In genomic region chr9:122940603-122941559, GRCh38 we compare ENCODE assay signal across 8 cellular contexts.
DNase-seq lines count a peak whose midpoint lies in the region; ATAC-seq and TF ChIP-seq lines count a peak whose summit lies in the region.

Gene RABGAP1, plus strand, starts transcription at chr9:122941020. Its CDS starts 16,040 bp downstream, at chr9:122957060.

- no peaks in the 10 kb centered on the region for H3K9me3 ChIP-seq in OCI-LY3 (ENCODE audit: insufficient read depth, low read length)

- DNase-seq in D341Med (ENCODE audit: low spot score), result peak; percentile 97
- DNase-seq in HuH-7 (ENCODE audit: low spot score), result peak; percentile 96
- peak; percentile 99 for DNase-seq in activated T-cell treated with anti-CD3 and anti-CD28 coated beads for 1 hour (ENCODE audit: low read depth)
- DNase-seq in epidermal melanocyte (ENCODE audit: insufficient read length, low spot score), result peak; percentile 96
- peak; percentile 96 for DNase-seq in middle frontal gyrus (ENCODE audit: extremely low spot score, low spot score)
- peak; percentile 98 to 99 for DNase-seq in stimulated activated CD8-positive, alpha-beta memory T cell treated with anti-CD3 and anti-CD28 coated beads, Interleukin-2, amount 100 ng/mL, for 48 hours (ENCODE audit: low read depth in 2 of 2)

- H3K27me3 ChIP-seq in OCI-LY3 (ENCODE audit: low read depth, low read length), result no peaks in the 10 kb centered on the region

- H3K36me3 ChIP-seq in OCI-LY3 (replicated peaks; ENCODE audit: low read depth, low read length), result peaks cover 18% of the 10 kb centered on the region

- H3K4me3 ChIP-seq in OCI-LY3 (ENCODE audit: low read length), result peak within 1 kb of the TSS; percentile 92

- H4K20me1 ChIP-seq in OCI-LY3 (ENCODE audit: insufficient read depth, low read length), result peaks cover 9% of the 10 kb centered on the region

- TF ChIP-seq CTCF in OCI-LY3 (IDR thresholded peaks at IDR 0.05; ENCODE audit: low read depth, low read length), result no peak

- peak; percentile 97 for ATAC-seq in GM21515 (IDR thresholded peaks at IDR 0.05; ENCODE audit: unreplicated experiment)

- H3K9ac ChIP-seq in OCI-LY3 (ENCODE audit: low read length), result peak within 1 kb of the TSS; percentile 90

- H3K4me1 ChIP-seq in OCI-LY3 (ENCODE audit: low read length), result peaks cover 34% of the 10 kb centered on the region

- peak within 1 kb of the TSS; percentile 20; the same call in 1 of the 2 replicates for H2AFZ ChIP-seq in OCI-LY3 (ENCODE audit: low read depth, low read length)

- H3K27ac ChIP-seq in OCI-LY3 (ENCODE audit: low read length), result peak within 1 kb of the TSS; percentile 64

- H3K79me2 ChIP-seq in OCI-LY3 (ENCODE audit: low read length), result peaks cover 59% of the 10 kb centered on the region

- peak within 1 kb of the TSS; percentile 95 for H3K4me2 ChIP-seq in OCI-LY3 (ENCODE audit: low read length)

Comparison
In these comparisons a context has a peak if more than half of its experiments do, and no peak if none do; other contexts are left out.
1. Peak in every context shown above with its lines: DNase-seq, ATAC-seq, H3K4me3 ChIP-seq and H3K27ac ChIP-seq.